20 cellular contexts compared by ENCODE assay signal in the genomic region with DNA sequence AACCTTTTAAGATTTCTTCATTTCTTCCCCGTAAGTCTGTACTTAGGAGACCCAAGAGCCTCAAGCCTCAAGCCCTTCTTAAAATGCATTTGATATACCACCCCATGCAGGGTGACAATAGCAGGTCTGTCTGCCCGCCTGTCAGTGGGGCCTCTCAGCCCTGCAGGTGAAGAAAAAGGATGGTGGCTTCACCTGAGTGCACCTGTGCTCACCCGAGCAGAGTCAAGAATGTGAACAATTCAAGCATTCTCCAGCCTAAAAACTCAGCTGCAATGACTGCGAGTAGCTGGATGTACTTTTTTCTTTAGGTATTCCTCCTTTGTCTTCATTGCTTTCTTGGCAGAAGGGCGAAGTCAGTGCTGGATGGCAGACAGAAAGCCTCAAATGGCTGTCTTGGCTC.
"Had no signal": no experiment of that assay in that cellular context is flagged by ENCODE, and none has a peak within 500 bp of the region (broad histone marks: within the 10 kb centered on the region; RNA-seq: fewer than 3 reads in every experiment).

No MANE protein-coding gene starts in this region.

- H3K9me3 ChIP-seq: ascending aorta, body of pancreas had no signal

- H3K4me3 ChIP-seq: ascending aorta, body of pancreas, SK-N-MC had no signal

- ATAC-seq: activated CD8-positive, alpha-beta memory T cell treated with anti-CD3 and anti-CD28 coated beads, Interleukin-2, amount 10 ng/mL, durations not matched to agents 7 days and 5 days; activated naive CD8-positive, alpha-beta T cell treated with anti-CD3 and anti-CD28 coated beads, Interleukin-2, amount 50 U/mL, for 24 hours had no signal

- DNase-seq: activated CD4-positive, alpha-beta T cell treated with anti-CD3 and anti-CD28 coated beads for 48 hours; activated CD4-positive, alpha-beta T cell treated with anti-CD3 and anti-CD28 coated beads, Interleukin-2, amount 50 U/mL, for 48 hours; activated CD4-positive, CD25-positive, alpha-beta regulatory T cell treated with anti-CD3 and anti-CD28 coated beads, Interleukin-2, amount 50 U/mL, for 72 hours; activated CD8-positive, alpha-beta memory T cell treated with anti-CD3 and anti-CD28 coated beads, Interleukin-2, amount 10 ng/mL, durations not matched to agents 7 days and 5 days; activated effector memory CD4-positive, alpha-beta T cell treated with Interleukin-2 at 50 U/mL for 16 hours; activated naive CD4-positive, alpha-beta T cell; activated naive CD8-positive, alpha-beta T cell treated with anti-CD3 and anti-CD28 coated beads, Interleukin-2, amount 50 U/mL, for 24 hours; activated T-cell treated with anti-CD3 and anti-CD28 coated beads, Interleukin-2, amount 50 U/mL, for 24 hours; amniotic stem cell; central memory CD4-positive, alpha-beta T cell; NCI-H1048; NCI-H146; NCI-H187 treated with DMSO at 0.1 percent for 48 hours; NCI-H2081 treated with DMSO at 0.1 percent for 48 hours; NCI-H226; RPMI8226; T-helper 1 cell had no signal

- H3K36me3 ChIP-seq: ascending aorta had no signal

- H3K27me3 ChIP-seq: ascending aorta, body of pancreas had no signal

- H3K27ac ChIP-seq: ascending aorta, body of pancreas, SK-N-MC had no signal
